In genomic region chr5:82313016-82313415, GRCh38 we compare ENCODE assay signal across 14 cellular contexts. TPM values are rescaled to one million over a fixed set of nuclear protein-coding genes. Genes with fewer than 3 reads are reported as not detected.
A peak's percentile ranks its signal among the peaks of the same experiment; 100 is the strongest.
DNase-seq lines count a peak whose midpoint lies in the region; ATAC-seq and TF ChIP-seq lines count a peak whose summit lies in the region.
"Had no signal": no experiment of that assay in that cellular context is flagged by ENCODE, and none has a peak within 500 bp of the region (broad histone marks: within the 10 kb centered on the region; RNA-seq: fewer than 3 reads in every experiment).

No MANE protein-coding gene starts in this region.

- BruUV-seq in A673 (replicated peaks; lab: Mats Ljungman, UMichigan) = no TSS peak

- TF ChIP-seq CTCF in A673 (conservative IDR thresholded peaks at IDR 0.05; ENCODE audit: low read depth, low read length) (no peak), mesothelial cell of epicardium (IDR thresholded peaks at IDR 0.05; ENCODE audit: unreplicated experiment) (no peak), RWPE1 (conservative IDR thresholded peaks at IDR 0.05; ENCODE audit: low read depth) (no peak)

- peaks cover 16% of the 10 kb centered on the region for H3K36me3 Mint-ChIP-seq in mesothelial cell of epicardium
- H3K36me3 Mint-ChIP-seq: natural killer cell had no signal

- no peak overlapping the region for H3K4me3 Mint-ChIP-seq in mesothelial cell of epicardium
- H3K4me3 Mint-ChIP-seq: natural killer cell had no signal

- H3K4me1 ChIP-seq in A673 (ENCODE audit: insufficient read depth, low read length, poor library complexity, severe bottlenecking) = peaks cover 7% of the 10 kb centered on the region

- DNase-seq in A673 (ENCODE audit: low spot score) (peak; percentile 66), NCI-H226 (peak; percentile 69), dedifferentiated amniotic fluid mesenchymal stem cell (ENCODE audit: extremely low spot score) (peak; percentile 16), mesothelial cell of epicardium (ENCODE audit: low spot score in 2 of 2, unreplicated experiment in 2 of 2) (no peak), RWPE1 (ENCODE audit: low spot score) (no peak), iPS-NIHi11 (ENCODE audit: low spot score) (no peak), AML-193 (lab: John Stamatoyannopoulos, UW) (no peak)
- DNase-seq: activated effector memory CD4-positive, alpha-beta T cell treated with Interleukin-2 at 50 U/mL for 16 hours; natural killer cell; NCI-H1417 treated with DMSO at 0.1 percent for 48 hours had no signal

- H3K27me3 ChIP-seq in A673 (replicated peaks; ENCODE audit: insufficient read depth, low read depth, low read length, poor library complexity) = no peaks in the 10 kb centered on the region
- H3K27me3 ChIP-seq: upper lobe of left lung had no signal

- ATAC-seq in GM18498 (IDR thresholded peaks at IDR 0.05; ENCODE audit: unreplicated experiment) = no peak
- ATAC-seq: natural killer cell had no signal

- H3K4me1 Mint-ChIP-seq in mesothelial cell of epicardium = peaks cover 17% of the 10 kb centered on the region
- H3K4me1 Mint-ChIP-seq: natural killer cell had no signal

- CTCF ChIA-PET in A673 (lab: Charles Lee) (no interaction called here), RWPE1 (lab: Yijun Ruan, JAX) (interaction anchor here (0.6 to 0.9 kb wide), 10 partner anchors 17 to 1159 kb away, joined by 3 to 6 read pairs (median 3); no protein-coding TSS in a partner anchor)

- no peaks in the 10 kb centered on the region for H3K9me3 ChIP-seq in A673 (ENCODE audit: low read depth, low read length, poor library complexity, severe bottlenecking)
- H3K9me3 ChIP-seq: upper lobe of left lung had no signal

- no peak overlapping the region for H3K4me3 ChIP-seq in A673 (ENCODE audit: low read depth, low read length, poor library complexity, severe bottlenecking)
- H3K4me3 ChIP-seq: SK-N-MC, upper lobe of left lung had no signal

- H3K27me3 Mint-ChIP-seq in mesothelial cell of epicardium (ENCODE audit: low read depth) = no peaks in the 10 kb centered on the region

- peak overlapping the region; percentile 30 for H3K27ac Mint-ChIP-seq in mesothelial cell of epicardium
- H3K27ac Mint-ChIP-seq: natural killer cell had no signal

- intact Hi-C loops in A673 (cut with micrococcal nuclease; ENCODE audit: unreplicated experiment) = loop anchor here (2.0 kb wide), 2 partner anchors 38 to 1250 kb away; no protein-coding TSS in a partner anchor

- H3K27ac ChIP-seq in A673 (ENCODE audit: low read depth, low read length, poor library complexity, severe bottlenecking) (no peak overlapping the region), RWPE1 (no peak overlapping the region)
- H3K27ac ChIP-seq: SK-N-MC, VCaP had no signal

- POLR2A ChIA-PET in A673 (lab: Charles Lee; ENCODE audit: low non-redundant PET) (no interaction called here), RWPE1 (lab: Yijun Ruan, JAX; ENCODE audit: low non-redundant PET) (no interaction called here)

- H3K9me3 Mint-ChIP-seq in mesothelial cell of epicardium = peaks cover 12% of the 10 kb centered on the region
- H3K9me3 Mint-ChIP-seq: natural killer cell had no signal

- H3K36me3 ChIP-seq in A673 (ENCODE audit: insufficient read depth, low read length, poor library complexity, severe bottlenecking) = no peaks in the 10 kb centered on the region
- H3K36me3 ChIP-seq: upper lobe of left lung had no signal

RNA-seq across cellular contexts. Expression of gene RPS23, which starts 34.9 kb away (rescaled TPM):
- total RNA-seq in A673 (2021) (1,953 and 1,982 TPM in 2 replicates), mesothelial cell of epicardium (2,105 to 2,236 TPM (median 2,214 TPM) in 3 replicates)

Comparison
In these comparisons a context has a peak if more than half of its experiments do, and no peak if none do; other contexts are left out.
1. DNase-seq: peak in A673 (single experiment), NCI-H226 (single experiment) and dedifferentiated amniotic fluid mesenchymal stem cell (single experiment); none in mesothelial cell of epicardium (0 of 2), RWPE1 (single experiment), iPS-NIHi11 (single experiment) and AML-193 (0 of 2).